Comparison of ENCODE assay signal across 1 cellular context in the genomic region with DNA sequence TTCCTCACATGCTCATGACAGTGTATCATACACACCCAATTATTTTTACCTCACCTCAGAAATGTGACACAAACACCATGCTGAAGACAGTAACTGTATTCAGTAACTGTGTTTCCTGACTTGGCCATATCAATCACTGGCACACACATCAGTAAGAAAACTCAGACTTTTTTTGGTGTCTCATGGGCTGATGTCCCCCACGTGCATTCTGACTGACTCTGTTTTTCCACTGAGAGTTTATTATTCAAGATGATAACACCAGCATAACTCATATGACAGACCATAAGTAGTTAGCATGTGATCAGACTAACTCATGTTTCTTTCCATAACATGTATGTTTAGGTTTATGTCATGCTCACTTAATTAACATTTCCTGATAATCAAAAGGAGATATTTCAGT.
TF ChIP-seq lines count a peak whose summit lies in the region.

No MANE protein-coding gene starts in this region.

TF ChIP-seq in GM23338, 12 proteins besides CTCF, POLR2A, EP300 and RAD21 (continued from another document):
- TF ChIP-seq, protein P1, sequence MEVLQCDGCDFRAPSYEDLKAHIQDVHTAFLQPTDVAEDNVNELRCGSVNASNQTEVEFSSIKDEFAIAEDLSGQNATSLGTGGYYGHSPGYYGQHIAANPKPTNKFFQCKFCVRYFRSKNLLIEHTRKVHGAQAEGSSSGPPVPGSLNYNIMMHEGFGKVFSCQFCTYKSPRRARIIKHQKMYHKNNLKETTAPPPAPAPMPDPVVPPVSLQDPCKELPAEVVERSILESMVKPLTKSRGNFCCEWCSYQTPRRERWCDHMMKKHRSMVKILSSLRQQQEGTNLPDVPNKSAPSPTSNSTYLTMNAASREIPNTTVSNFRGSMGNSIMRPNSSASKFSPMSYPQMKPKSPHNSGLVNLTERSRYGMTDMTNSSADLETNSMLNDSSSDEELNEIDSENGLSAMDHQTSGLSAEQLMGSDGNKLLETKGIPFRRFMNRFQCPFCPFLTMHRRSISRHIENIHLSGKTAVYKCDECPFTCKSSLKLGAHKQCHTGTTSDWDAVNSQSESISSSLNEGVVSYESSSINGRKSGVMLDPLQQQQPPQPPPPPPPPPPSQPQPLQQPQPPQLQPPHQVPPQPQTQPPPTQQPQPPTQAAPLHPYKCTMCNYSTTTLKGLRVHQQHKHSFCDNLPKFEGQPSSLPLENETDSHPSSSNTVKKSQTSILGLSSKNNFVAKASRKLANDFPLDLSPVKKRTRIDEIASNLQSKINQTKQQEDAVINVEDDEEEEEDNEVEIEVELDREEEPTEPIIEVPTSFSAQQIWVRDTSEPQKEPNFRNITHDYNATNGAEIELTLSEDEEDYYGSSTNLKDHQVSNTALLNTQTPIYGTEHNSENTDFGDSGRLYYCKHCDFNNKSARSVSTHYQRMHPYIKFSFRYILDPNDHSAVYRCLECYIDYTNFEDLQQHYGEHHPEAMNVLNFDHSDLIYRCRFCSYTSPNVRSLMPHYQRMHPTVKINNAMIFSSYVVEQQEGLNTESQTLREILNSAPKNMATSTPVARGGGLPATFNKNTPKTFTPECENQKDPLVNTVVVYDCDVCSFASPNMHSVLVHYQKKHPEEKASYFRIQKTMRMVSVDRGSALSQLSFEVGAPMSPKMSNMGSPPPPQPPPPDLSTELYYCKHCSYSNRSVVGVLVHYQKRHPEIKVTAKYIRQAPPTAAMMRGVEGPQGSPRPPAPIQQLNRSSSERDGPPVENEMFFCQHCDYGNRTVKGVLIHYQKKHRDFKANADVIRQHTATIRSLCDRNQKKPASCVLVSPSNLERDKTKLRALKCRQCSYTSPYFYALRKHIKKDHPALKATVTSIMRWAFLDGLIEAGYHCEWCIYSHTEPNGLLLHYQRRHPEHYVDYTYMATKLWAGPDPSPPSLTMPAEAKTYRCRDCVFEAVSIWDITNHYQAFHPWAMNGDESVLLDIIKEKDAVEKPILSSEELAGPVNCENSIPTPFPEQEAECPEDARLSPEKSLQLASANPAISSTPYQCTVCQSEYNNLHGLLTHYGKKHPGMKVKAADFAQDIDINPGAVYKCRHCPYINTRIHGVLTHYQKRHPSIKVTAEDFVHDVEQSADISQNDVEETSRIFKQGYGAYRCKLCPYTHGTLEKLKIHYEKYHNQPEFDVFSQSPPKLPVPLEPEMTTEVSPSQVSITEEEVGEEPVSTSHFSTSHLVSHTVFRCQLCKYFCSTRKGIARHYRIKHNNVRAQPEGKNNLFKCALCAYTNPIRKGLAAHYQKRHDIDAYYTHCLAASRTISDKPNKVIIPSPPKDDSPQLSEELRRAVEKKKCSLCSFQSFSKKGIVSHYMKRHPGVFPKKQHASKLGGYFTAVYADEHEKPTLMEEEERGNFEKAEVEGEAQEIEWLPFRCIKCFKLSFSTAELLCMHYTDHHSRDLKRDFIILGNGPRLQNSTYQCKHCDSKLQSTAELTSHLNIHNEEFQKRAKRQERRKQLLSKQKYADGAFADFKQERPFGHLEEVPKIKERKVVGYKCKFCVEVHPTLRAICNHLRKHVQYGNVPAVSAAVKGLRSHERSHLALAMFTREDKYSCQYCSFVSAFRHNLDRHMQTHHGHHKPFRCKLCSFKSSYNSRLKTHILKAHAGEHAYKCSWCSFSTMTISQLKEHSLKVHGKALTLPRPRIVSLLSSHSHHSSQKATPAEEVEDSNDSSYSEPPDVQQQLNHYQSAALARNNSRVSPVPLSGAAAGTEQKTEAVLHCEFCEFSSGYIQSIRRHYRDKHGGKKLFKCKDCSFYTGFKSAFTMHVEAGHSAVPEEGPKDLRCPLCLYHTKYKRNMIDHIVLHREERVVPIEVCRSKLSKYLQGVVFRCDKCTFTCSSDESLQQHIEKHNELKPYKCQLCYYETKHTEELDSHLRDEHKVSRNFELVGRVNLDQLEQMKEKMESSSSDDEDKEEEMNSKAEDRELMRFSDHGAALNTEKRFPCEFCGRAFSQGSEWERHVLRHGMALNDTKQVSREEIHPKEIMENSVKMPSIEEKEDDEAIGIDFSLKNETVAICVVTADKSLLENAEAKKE (CRISPR knock-in tag; IDR thresholded peaks at IDR 0.05): no peak
- no peak for TF ChIP-seq EZH2 (IDR thresholded peaks at IDR 0.05; ENCODE audit: low read depth, unreplicated experiment)
